Comparison of ENCODE assay signal across 8 cellular contexts in genomic region chrX:79259073-79259689, GRCh38.
A peak's percentile ranks its signal among the peaks of the same experiment; 100 is the strongest.
DNase-seq lines count a peak whose midpoint lies in the region; ATAC-seq, FAIRE-seq and TF ChIP-seq lines count a peak whose summit lies in the region.

No MANE protein-coding gene starts in this region.

- H3K27me3 ChIP-seq in small intestine (ENCODE audit: control insufficient read depth in 2 of 2, insufficient read depth in 2 of 2, low read length in 2 of 2), result no peaks in the 10 kb centered on the region
- no peaks in the 10 kb centered on the region for H3K27me3 ChIP-seq in Karpas-422 (ENCODE audit: low read length)

- H3K4me2 ChIP-seq in Karpas-422 (ENCODE audit: low read depth, low read length, poor library complexity, severe bottlenecking), result no peak overlapping the region

- no peak overlapping the region for H2AFZ ChIP-seq in Karpas-422 (ENCODE audit: low read length)

- ATAC-seq in GM19328 (IDR thresholded peaks at IDR 0.05; ENCODE audit: unreplicated experiment), result peak; percentile 88
- ATAC-seq in HG03378 (IDR thresholded peaks at IDR 0.05; ENCODE audit: unreplicated experiment), result peak; percentile 93

- H3K9ac ChIP-seq in kidney (ENCODE audit: low read length in 2 of 2), result no peak overlapping the region
- H3K9ac ChIP-seq in Karpas-422 (ENCODE audit: low read length), result no peak overlapping the region

- TF ChIP-seq CTCF in kidney (IDR thresholded peaks at IDR 0.05; ENCODE audit: borderline replicate concordance, extremely low read depth, insufficient read depth), result no peak

- H3K4me3 ChIP-seq in small intestine (ENCODE audit: low read depth in 1 of 2, low read length in 2 of 2) (no peak overlapping the region), kidney (ENCODE audit: low read length in 2 of 2) (no peak overlapping the region), Karpas-422 (ENCODE audit: low read length) (no peak overlapping the region)

- H3K36me3 ChIP-seq in small intestine (ENCODE audit: control insufficient read depth in 2 of 2, insufficient read depth in 2 of 2, low read length in 2 of 2) (no peaks in the 10 kb centered on the region), kidney (ENCODE audit: control insufficient read depth in 1 of 2, insufficient read depth in 2 of 2, low read length in 2 of 2) (no peaks in the 10 kb centered on the region), Karpas-422 (ENCODE audit: insufficient read depth, low read length) (no peaks in the 10 kb centered on the region)

- intact Hi-C loops in kidney (cut with DNase I), result no loop called here

- DNase-seq in Ammon's horn (ENCODE audit: low spot score), result peak; percentile 35
- DNase-seq in activated CD4-positive, alpha-beta T cell treated with anti-CD3 and anti-CD28 coated beads, Interleukin-2, amount 50 U/mL, for 4 hours, result peak; percentile 15 to 32
- DNase-seq in small intestine, result peak; percentile 51
- DNase-seq in kidney, result no peak
- DNase-seq in NCI-H187 treated with DMSO at 0.1 percent for 48 hours (lab: John Stamatoyannopoulos, UW), result no peak
- no peak for DNase-seq in Karpas-422

- H3K9me3 ChIP-seq in small intestine (ENCODE audit: control insufficient read depth, low read depth) (no peaks in the 10 kb centered on the region), kidney (ENCODE audit: control insufficient read depth in 1 of 2, low read length in 2 of 2) (no peaks in the 10 kb centered on the region), Karpas-422 (ENCODE audit: low read length) (peaks cover 12% of the 10 kb centered on the region; the same call in 1 of the 2 replicates)

- FAIRE-seq in small intestine (lab: Jason Lieb, UNC), result no peak
- FAIRE-seq in kidney (lab: Jason Lieb, UNC), result no peak

- H4K20me1 ChIP-seq in Karpas-422 (ENCODE audit: insufficient read depth, low read depth, low read length), result no peaks in the 10 kb centered on the region

- no peaks in the 10 kb centered on the region for H3K9me2 ChIP-seq in Karpas-422 (replicated peaks; ENCODE audit: insufficient read depth, low read length)

- H3K27ac ChIP-seq in small intestine (ENCODE audit: low read depth in 1 of 2, low read length in 1 of 2) (peak overlapping the region in 1 of 2 donors; percentile 16), kidney (ENCODE audit: low read depth in 2 of 2, low read length in 2 of 2) (no peak overlapping the region), Karpas-422 (ENCODE audit: low read length) (no peak overlapping the region)

- WGBS in small intestine, 3 donors, result 25 to 54% (median 36%) methylated on average over 2 of the region's 2 CpGs

- H3K4me1 ChIP-seq in small intestine (ENCODE audit: control insufficient read depth in 2 of 2, insufficient read depth in 1 of 2, low read depth in 1 of 2, low read length in 1 of 2), result no peaks in the 10 kb centered on the region
- H3K4me1 ChIP-seq in kidney (ENCODE audit: control insufficient read depth in 1 of 2, insufficient read depth in 1 of 2, low read depth in 1 of 2, low read length in 2 of 2), result no peaks in the 10 kb centered on the region
- no peaks in the 10 kb centered on the region for H3K4me1 ChIP-seq in Karpas-422 (ENCODE audit: low read length)

- H3K79me2 ChIP-seq in Karpas-422 (ENCODE audit: low read length), result no peaks in the 10 kb centered on the region

Comparison
In these comparisons a context has a peak if more than half of its experiments do, and no peak if none do; other contexts are left out.
1. DNase-seq: peak in Ammon's horn (single experiment), activated CD4-positive, alpha-beta T cell treated with anti-CD3 and anti-CD28 coated beads, Interleukin-2, amount 50 U/mL, for 4 hours (2 of 2) and small intestine (single experiment); none in kidney (single experiment), NCI-H187 treated with DMSO at 0.1 percent for 48 hours (single experiment) and Karpas-422 (single experiment).